ENCODE assay signal across 1 cellular context in the genomic region with DNA sequence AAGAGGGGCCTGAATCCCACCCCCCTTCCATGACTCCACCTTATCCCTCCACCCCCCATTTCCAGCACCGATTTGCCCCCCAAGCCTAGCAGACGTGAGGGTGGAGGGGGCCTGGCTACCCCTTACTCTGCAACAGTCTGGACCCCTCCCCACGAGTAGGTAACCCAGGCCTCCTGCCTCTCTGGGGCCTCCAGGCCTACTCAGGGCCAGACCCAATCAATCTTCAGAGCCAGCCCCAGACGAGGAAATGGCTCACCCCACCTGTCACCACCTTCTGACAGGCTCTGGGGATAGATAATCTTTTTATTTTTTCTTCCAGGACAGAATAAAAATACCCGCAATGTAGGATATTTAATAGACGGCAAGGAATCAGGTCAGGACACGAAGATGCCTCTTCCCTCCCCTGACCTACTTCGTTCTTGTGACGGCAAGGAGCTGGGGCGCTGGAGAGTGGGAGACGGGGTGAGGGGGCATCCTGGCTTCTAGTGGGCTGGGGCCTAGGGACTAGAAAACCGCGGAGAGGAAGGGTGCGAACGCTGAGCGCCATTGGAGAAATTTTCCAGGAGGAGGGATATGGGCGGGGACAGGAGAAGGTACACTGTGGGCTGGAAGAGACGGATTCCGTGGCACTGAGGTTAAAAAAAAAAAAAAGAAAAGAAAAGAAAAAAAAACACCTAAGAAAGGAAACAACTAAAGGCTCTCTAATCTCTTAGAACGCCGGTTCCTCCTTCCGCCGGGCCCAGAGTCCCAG.
TF ChIP-seq lines count a peak whose summit lies in the region.

No MANE protein-coding gene starts in this region.

TF ChIP-seq in K562, 482 proteins besides CTCF, POLR2A, EP300 and RAD21:
- TF ChIP-seq ZNF512 (tag; IDR thresholded peaks at IDR 0.05) (peak; percentile 93), LARP7 (IDR thresholded peaks at IDR 0.05) (0 out of 2 replicates have a peak, but pooled peaks have one; percentile 22), MTA2 (IDR thresholded peaks at IDR 0.05; ENCODE audit: low read depth) (no peak), SFPQ (IDR thresholded peaks at IDR 0.05; ENCODE audit: low read depth, low read length) (no peak), ZBTB17 (CRISPR knock-in tag; IDR thresholded peaks at IDR 0.05) (no peak), HOMEZ (CRISPR knock-in tag; IDR thresholded peaks at IDR 0.05) (no peak), ZNF584 (CRISPR knock-in tag; IDR thresholded peaks at IDR 0.05; ENCODE audit: low read depth) (no peak), KLF6 (CRISPR knock-in tag; IDR thresholded peaks at IDR 0.05; ENCODE audit: borderline replicate concordance) (no peak), ZNF280A (IDR thresholded peaks at IDR 0.05; ENCODE audit: low read depth, partially characterized antibody) (no peak), MEIS2 (IDR thresholded peaks at IDR 0.05; ENCODE audit: partially characterized antibody) (peak; percentile 50), PBX2 (CRISPR knock-in tag; IDR thresholded peaks at IDR 0.05; ENCODE audit: low read depth) (no peak), PBX2 (tag; conservative IDR thresholded peaks at IDR 0.05; ENCODE audit: low read depth) (0 out of 2 replicates have a peak, but pooled peaks have one; percentile 36), E2F6 (IDR thresholded peaks at IDR 0.05; ENCODE audit: borderline replicate concordance in 1 of 2, extremely low read depth in 1 of 2, insufficient read depth in 1 of 2, insufficient read length in 1 of 2, low read depth in 1 of 2, low read length in 1 of 2, poor library complexity in 1 of 2, severe bottlenecking in 1 of 2) (no peak), HSF4 (CRISPR knock-in tag; IDR thresholded peaks at IDR 0.05; ENCODE audit: borderline replicate concordance) (no peak), HINFP (tag; conservative IDR thresholded peaks at IDR 0.05; ENCODE audit: low read depth) (no peak), MAZ (CRISPR knock-in tag; conservative IDR thresholded peaks at IDR 0.05 in 1 of 2, IDR thresholded peaks at IDR 0.05 in 1 of 2) (no peak), ZNF347 (CRISPR knock-in tag; IDR thresholded peaks at IDR 0.05; ENCODE audit: low read depth) (no peak), ZNF175 (CRISPR knock-in tag; IDR thresholded peaks at IDR 0.05; ENCODE audit: low read depth) (no peak), VEZF1 (CRISPR knock-in tag; IDR thresholded peaks at IDR 0.05) (no peak)
- TF ChIP-seq, protein P1, sequence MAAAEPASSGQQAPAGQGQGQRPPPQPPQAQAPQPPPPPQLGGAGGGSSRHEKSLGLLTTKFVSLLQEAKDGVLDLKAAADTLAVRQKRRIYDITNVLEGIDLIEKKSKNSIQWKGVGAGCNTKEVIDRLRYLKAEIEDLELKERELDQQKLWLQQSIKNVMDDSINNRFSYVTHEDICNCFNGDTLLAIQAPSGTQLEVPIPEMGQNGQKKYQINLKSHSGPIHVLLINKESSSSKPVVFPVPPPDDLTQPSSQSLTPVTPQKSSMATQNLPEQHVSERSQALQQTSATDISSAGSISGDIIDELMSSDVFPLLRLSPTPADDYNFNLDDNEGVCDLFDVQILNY (CRISPR knock-in tag; IDR thresholded peaks at IDR 0.05): no peak
- TF ChIP-seq, protein P2, sequence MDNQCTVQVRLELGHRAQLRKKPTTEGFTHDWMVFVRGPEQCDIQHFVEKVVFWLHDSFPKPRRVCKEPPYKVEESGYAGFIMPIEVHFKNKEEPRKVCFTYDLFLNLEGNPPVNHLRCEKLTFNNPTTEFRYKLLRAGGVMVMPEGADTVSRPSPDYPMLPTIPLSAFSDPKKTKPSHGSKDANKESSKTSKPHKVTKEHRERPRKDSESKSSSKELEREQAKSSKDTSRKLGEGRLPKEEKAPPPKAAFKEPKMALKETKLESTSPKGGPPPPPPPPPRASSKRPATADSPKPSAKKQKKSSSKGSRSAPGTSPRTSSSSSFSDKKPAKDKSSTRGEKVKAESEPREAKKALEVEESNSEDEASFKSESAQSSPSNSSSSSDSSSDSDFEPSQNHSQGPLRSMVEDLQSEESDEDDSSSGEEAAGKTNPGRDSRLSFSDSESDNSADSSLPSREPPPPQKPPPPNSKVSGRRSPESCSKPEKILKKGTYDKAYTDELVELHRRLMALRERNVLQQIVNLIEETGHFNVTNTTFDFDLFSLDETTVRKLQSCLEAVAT (IDR thresholded peaks at IDR 0.05): 0 out of 4 replicates have a peak, but pooled peaks of 1 of the 2 experiments have one; percentile 21
